In genomic region chr3:14772533-14773138, GRCh38 we compare ENCODE assay signal across 24 cellular contexts. TPM values are rescaled to one million over a fixed set of nuclear protein-coding genes. Genes with fewer than 3 reads are reported as not detected.
DNase-seq lines count a peak whose midpoint lies in the region; ATAC-seq and TF ChIP-seq lines count a peak whose summit lies in the region.
"Had no signal": no experiment of that assay in that cellular context is flagged by ENCODE, and none has a peak within 500 bp of the region (broad histone marks: within the 10 kb centered on the region; RNA-seq: fewer than 3 reads in every experiment).

No MANE protein-coding gene starts in this region.

- intact Hi-C loops in spleen (cut with DNase I; ENCODE audit: low total_unique reads): loop anchor here (10.0 kb wide), 1 partner anchor 98 kb away; the partner anchor contains the start of gene C3orf20

- H3K23me2 ChIP-seq in H9 (ENCODE audit: insufficient read length, low read depth, low read length, poor library complexity, severe bottlenecking): no peaks in the 10 kb centered on the region

- H3K23ac ChIP-seq in H9 (ENCODE audit: insufficient read length, low read depth, low read length): no peak overlapping the region

- no peaks in the 10 kb centered on the region for H4K20me1 ChIP-seq in BLaER1 treated with 17β-estradiol and CSF1 and Interleukin-3, amounts not matched to agents 10 nM and 100 nM
- H4K20me1 ChIP-seq in H9 (ENCODE audit: control insufficient read depth, insufficient read depth, insufficient read length): no peaks in the 10 kb centered on the region

- no peak overlapping the region for H2AFZ ChIP-seq in H9 (ENCODE audit: low read length)

- H3K79me2 ChIP-seq in H9 (ENCODE audit: insufficient read depth, low read length): no peaks in the 10 kb centered on the region

- H3K4me2 ChIP-seq in BLaER1 treated with 17β-estradiol and CSF1 and Interleukin-3, amounts not matched to agents 10 nM and 100 nM: peak overlapping the region in 9 of 11 experiments; percentile 2 to 55 (median 42); a peak in 12 of 22 replicates
- no peak overlapping the region for H3K4me2 ChIP-seq in H9 (ENCODE audit: insufficient read depth, insufficient read length, low read length)

- ATAC-seq in GM18858 (IDR thresholded peaks at IDR 0.05; ENCODE audit: unreplicated experiment): no peak
- ATAC-seq: activated T-cell treated with anti-CD3 and anti-CD28 coated beads, Interleukin-2, amount 50 U/mL, for 72 hours had no signal

- DNase-seq in H9 (peak; percentile 25), endodermal cell (peak; percentile 36), spleen (peak; percentile 63), GM03348 (ENCODE audit: low spot score) (no peak), NAMALWA (ENCODE audit: low spot score) (no peak)
- DNase-seq: activated naive CD4-positive, alpha-beta T cell treated with anti-CD3 and anti-CD28 coated beads, Interleukin-2, amount 50 U/mL, for 16 hours; activated T-cell treated with anti-CD3 and anti-CD28 coated beads, Interleukin-2, amount 50 U/mL, for 72 hours; amygdala; CD4-positive, CD25-positive, alpha-beta regulatory T cell; effector memory CD4-positive, alpha-beta T cell; erythroblast; KG1; MM.1S; NCI-H1417 treated with DMSO at 0.1 percent for 48 hours; NCI-H446; NCI-H82; small intestine; stimulated activated CD4-positive, alpha-beta T cell treated with anti-CD3 and anti-CD28 coated beads, Interleukin-1b, Interleukin-23, amount 100 ng/mL, for 48 hours; transverse colon had no signal

- H3K27ac ChIP-seq in BLaER1 treated with 17β-estradiol and CSF1 and Interleukin-3, amounts not matched to agents 10 nM and 100 nM: peak overlapping the region in 3 of 11 experiments; percentile 25 to 48 (median 28); a peak in 1 of 22 replicates
- H3K27ac ChIP-seq in H9 (ENCODE audit: insufficient read length, low read depth, low read length) (no peak overlapping the region), endodermal cell (ENCODE audit: low read depth, low read length) (no peak overlapping the region), spleen (no peak overlapping the region)
- H3K27ac ChIP-seq: SK-N-MC, transverse colon had no signal

- no peak overlapping the region for H3T11ph ChIP-seq in H9 (ENCODE audit: low read length)

- TF ChIP-seq CTCF in H9 (conservative IDR thresholded peaks at IDR 0.05) (no peak), endodermal cell (conservative IDR thresholded peaks at IDR 0.05) (no peak), spleen (IDR thresholded peaks at IDR 0.05 in 8 of 11, conservative IDR thresholded peaks at IDR 0.05 in 3 of 11) (no peak)

- H3K27me3 ChIP-seq in BLaER1 treated with 17β-estradiol and CSF1 and Interleukin-3, amounts not matched to agents 10 nM and 100 nM: no peaks in the 10 kb centered on the region
- H3K27me3 ChIP-seq in H9 (ENCODE audit: insufficient read depth, low read length): no peaks in the 10 kb centered on the region
- H3K27me3 ChIP-seq in endodermal cell (ENCODE audit: control insufficient read depth, insufficient read depth, low read length, poor library complexity, severe bottlenecking): no peaks in the 10 kb centered on the region
- no peaks in the 10 kb centered on the region for H3K27me3 ChIP-seq in spleen (replicated peaks in 1 of 7)
- H3K27me3 ChIP-seq: transverse colon had no signal

- peaks cover 5 to 46% (median 32%) of the 10 kb centered on the region in 10 experiments; a peak in 16 of 20 replicates for H3K4me1 ChIP-seq in BLaER1 treated with 17β-estradiol and CSF1 and Interleukin-3, amounts not matched to agents 10 nM and 100 nM
- H3K4me1 ChIP-seq in H9 (ENCODE audit: insufficient read depth, low read length): no peaks in the 10 kb centered on the region
- H3K4me1 ChIP-seq in endodermal cell (ENCODE audit: control insufficient read depth, insufficient read depth, low read length): no peaks in the 10 kb centered on the region
- no peaks in the 10 kb centered on the region for H3K4me1 ChIP-seq in spleen
- H3K4me1 ChIP-seq: transverse colon had no signal

- no peak overlapping the region for H3K56ac ChIP-seq in H9 (ENCODE audit: insufficient read length, low read depth, low read length)

- H4K5ac ChIP-seq in H9 (ENCODE audit: insufficient read length, low read depth, low read length): no peak overlapping the region

- H3K36me3 ChIP-seq in BLaER1 treated with 17β-estradiol and CSF1 and Interleukin-3, amounts not matched to agents 10 nM and 100 nM: no peaks in the 10 kb centered on the region
- no peaks in the 10 kb centered on the region for H3K36me3 ChIP-seq in endodermal cell (ENCODE audit: control insufficient read depth, insufficient read depth, low read length)
- H3K36me3 ChIP-seq in spleen: no peaks in the 10 kb centered on the region
- H3K36me3 ChIP-seq: transverse colon had no signal

- no peak overlapping the region for H3K4me3 Mint-ChIP-seq in H9
- H3K4me3 Mint-ChIP-seq in endodermal cell: no peak overlapping the region
- H3K4me3 Mint-ChIP-seq: activated T-cell treated with anti-CD3 and anti-CD28 coated beads, Interleukin-2, amount 50 U/mL, for 72 hours; CD4-positive, CD25-positive, alpha-beta regulatory T cell; memory B cell had no signal

- peaks cover 0 to 3% (median 0%) of the 10 kb centered on the region in 11 experiments; a peak in 4 of 22 replicates for H3K9me3 ChIP-seq in BLaER1 treated with 17β-estradiol and CSF1 and Interleukin-3, amounts not matched to agents 10 nM and 100 nM (replicated peaks in 1 of 11)
- H3K9me3 ChIP-seq in H9 (ENCODE audit: control insufficient read depth, low read depth, low read length) (no peaks in the 10 kb centered on the region), endodermal cell (ENCODE audit: control insufficient read depth, low read length) (no peaks in the 10 kb centered on the region), spleen (no peaks in the 10 kb centered on the region)
- H3K9me3 ChIP-seq: transverse colon had no signal

- H2BK12ac ChIP-seq in H9 (ENCODE audit: insufficient read length, low read depth, low read length): no peak overlapping the region

- H2BK15ac ChIP-seq in H9 (ENCODE audit: low read depth, low read length): no peak overlapping the region

- H2BK120ac ChIP-seq in H9 (ENCODE audit: low read depth, low read length, poor library complexity, severe bottlenecking): no peak overlapping the region

- TF ChIP-seq POLR2A in spleen (IDR thresholded peaks at IDR 0.05): no peak

- H3K36me3 Mint-ChIP-seq in H9 (ENCODE audit: insufficient read depth in 1 of 3, low read depth in 3 of 3) (no peaks in the 10 kb centered on the region; a peak in 1 of 7 replicates), endodermal cell (ENCODE audit: low read depth) (no peaks in the 10 kb centered on the region)
- H3K36me3 Mint-ChIP-seq: CD4-positive, CD25-positive, alpha-beta regulatory T cell; memory B cell had no signal

- H3K4me3 ChIP-seq in BLaER1 treated with 17β-estradiol and CSF1 and Interleukin-3, amounts not matched to agents 10 nM and 100 nM: no peak overlapping the region
- no peak overlapping the region for H3K4me3 ChIP-seq in endodermal cell (ENCODE audit: low read length)
- no peak overlapping the region for H3K4me3 ChIP-seq in spleen
- H3K4me3 ChIP-seq: SK-N-MC, transverse colon had no signal

- H2AK5ac ChIP-seq in H9 (ENCODE audit: insufficient read length, low read length): no peak overlapping the region

- H3K27ac Mint-ChIP-seq in H9 (peak overlapping the region in 1 of 3 experiments; percentile 66; a peak in 1 of 7 replicates), endodermal cell (no peak overlapping the region)
- H3K27ac Mint-ChIP-seq: activated T-cell treated with anti-CD3 and anti-CD28 coated beads, Interleukin-2, amount 50 U/mL, for 72 hours; memory B cell had no signal

- no peak overlapping the region for H3K9ac ChIP-seq in BLaER1 treated with 17β-estradiol and CSF1 and Interleukin-3, amounts not matched to agents 10 nM and 100 nM
- H3K9ac ChIP-seq in H9 (ENCODE audit: extremely low read depth, insufficient read length, low read length) (no peak overlapping the region), endodermal cell (ENCODE audit: extremely low read depth, low read length, poor library complexity, severe bottlenecking) (no peak overlapping the region)

- no CpG with 5 or more reads among the region's 16 CpGs for WGBS in H9 (ENCODE audit: extremely low coverage, insufficient read length, low lambda C conversion rate)
- 94 to 95% methylated on average over 12 to 16 of the region's 16 CpGs for WGBS in endodermal cell (ENCODE audit: insufficient coverage in 1 of 2, insufficient read length in 1 of 2), 2 experiments
- 69 to 85% (median 76%) methylated on average over 15 to 16 of the region's 16 CpGs for WGBS in spleen, 5 donors

- H3K14ac ChIP-seq in H9 (ENCODE audit: insufficient read depth, low read length): peak overlapping the region; percentile 43; the same call in 1 of the 2 replicates

- H3K9me3 Mint-ChIP-seq in H9: no peaks in the 10 kb centered on the region; a peak in 1 of 5 replicates
- no peaks in the 10 kb centered on the region for H3K9me3 Mint-ChIP-seq in endodermal cell
- H3K9me3 Mint-ChIP-seq: activated T-cell treated with anti-CD3 and anti-CD28 coated beads, Interleukin-2, amount 50 U/mL, for 72 hours; CD4-positive, CD25-positive, alpha-beta regulatory T cell; memory B cell had no signal

- H3K27me3 Mint-ChIP-seq in H9 (ENCODE audit: low read depth) (no peaks in the 10 kb centered on the region), endodermal cell (ENCODE audit: insufficient read depth) (no peaks in the 10 kb centered on the region)

- H3K4ac ChIP-seq in H9 (ENCODE audit: low read depth, low read length): no peak overlapping the region

- H3K79me1 ChIP-seq in H9 (ENCODE audit: insufficient read depth, low read depth, low read length, poor library complexity, severe bottlenecking): no peaks in the 10 kb centered on the region

- H3K4me1 Mint-ChIP-seq in H9 (peaks cover 3 to 22% of the 10 kb centered on the region in 2 experiments), endodermal cell (no peaks in the 10 kb centered on the region)
- H3K4me1 Mint-ChIP-seq: CD4-positive, CD25-positive, alpha-beta regulatory T cell; memory B cell had no signal

- no peak overlapping the region for H3K18ac ChIP-seq in H9 (ENCODE audit: insufficient read length, low read depth, low read length)

- H4K8ac ChIP-seq in H9 (replicated peaks; ENCODE audit: insufficient read length, low read depth, low read length): no peak overlapping the region

- no peak overlapping the region for H2BK20ac ChIP-seq in H9 (ENCODE audit: low read depth, low read length, poor library complexity, severe bottlenecking)

- H4K91ac ChIP-seq in H9 (ENCODE audit: insufficient read length, low read depth, low read length): no peak overlapping the region

- H2BK5ac ChIP-seq in H9 (ENCODE audit: insufficient read length, low read length): no peak overlapping the region

RNA-seq across cellular contexts. Expression of gene FGD5, which starts 46.1 kb away (rescaled TPM):
- total RNA-seq in H9 (2021) (7.8 and 8.6 TPM in 2 replicates), endodermal cell (10 to 100 TPM; 15.3 to 17.0 TPM), spleen (100 to 1,000 TPM in 2 of 7 donors, 10 to 100 TPM in 5; 62.5 to 145 (median 68.7) TPM)
- polyA plus RNA-seq in endodermal cell (2013, experiment 1 of 2): 3.0 TPM
- polyA plus RNA-seq in endodermal cell (2013, experiment 2 of 2): 2.2 TPM
- polyA plus RNA-seq in spleen: 10 to 100 TPM in 1 of 3 donors, 1 to 10 TPM in 2; 6.0 to 18.3 (median 6.7) TPM
- total RNA-seq: activated T-cell treated with anti-CD3 and anti-CD28 coated beads, Interleukin-2, amount 50 U/mL, for 72 hours; T-helper 1 cell treated with Interleukin-12 subunit alpha and Interleukin-12 subunit beta and Interleukin-4 antibody, amounts not matched to agents 30 ng/mL and 1 ng/mL, for 36 hours had no signal

Comparison
In these comparisons a context has a peak if more than half of its experiments do, and no peak if none do; other contexts are left out.
1. DNase-seq: peak in H9 (single experiment), endodermal cell (single experiment) and spleen (single experiment); none in GM03348 (single experiment) and NAMALWA (single experiment).